ENCODE assay signal across 8 cellular contexts in genomic region chr15:50355612-50355905, GRCh38. TPM values are rescaled to one million over a fixed set of nuclear protein-coding genes. Genes with fewer than 3 reads are reported as not detected.
DNase-seq lines count a peak whose midpoint lies in the region; ATAC-seq, FAIRE-seq and TF ChIP-seq lines count a peak whose summit lies in the region.

No MANE protein-coding gene starts in this region.

- H3K27me3 Mint-ChIP-seq in activated CD4-positive, alpha-beta T cell treated with anti-CD3 and anti-CD28 coated beads for 36 hours = no peaks in the 10 kb centered on the region
- peaks cover 2% of the 10 kb centered on the region for H3K27me3 Mint-ChIP-seq in activated naive CD8-positive, alpha-beta T cell treated with anti-CD3 and anti-CD28 coated beads, Interleukin-2, amount 50 U/mL, for 24 hours

- no peak for FAIRE-seq in keratinocyte (lab: Jason Lieb, UNC)

- DNase-seq in activated CD4-positive, alpha-beta T cell treated with anti-CD3 and anti-CD28 coated beads for 36 hours = no peak
- DNase-seq in activated CD4-positive, alpha-beta T cell treated with anti-CD3 and anti-CD28 coated beads for 4 hours = no peak
- no peak for DNase-seq in activated naive CD8-positive, alpha-beta T cell treated with anti-CD3 and anti-CD28 coated beads, Interleukin-2, amount 50 U/mL, for 24 hours
- DNase-seq in keratinocyte (ENCODE audit: low read depth, low spot score) (no peak), kidney glomerular epithelial cell (lab: John Stamatoyannopoulos, UW) (no peak), Kasumi-1 (lab: John Stamatoyannopoulos, UW) (no peak)

- H3K4me3 Mint-ChIP-seq in activated CD4-positive, alpha-beta T cell treated with anti-CD3 and anti-CD28 coated beads for 36 hours = peak overlapping the region; percentile 99
- peak overlapping the region; percentile 100 for H3K4me3 Mint-ChIP-seq in activated naive CD8-positive, alpha-beta T cell treated with anti-CD3 and anti-CD28 coated beads, Interleukin-2, amount 50 U/mL, for 24 hours

- POLR2A ChIA-PET in activated CD4-positive, alpha-beta T cell treated with anti-CD3 and anti-CD28 coated beads for 36 hours (lab: Charles Lee) = interaction anchor here (0.5 to 1.5 kb wide), 9 partner anchors 9 to 1200 kb away, joined by 3 to 11 read pairs (median 4); partner anchors contain the start of genes COPS2, SLC27A2 and USP8

- peak overlapping the region; percentile 99 for H3K27ac ChIP-seq in keratinocyte (ENCODE audit: control insufficient read depth, insufficient read depth, low read length)
- peak overlapping the region; percentile 100 for H3K27ac ChIP-seq in thymus (ENCODE audit: low read depth)

- peak overlapping the region; percentile 99 for H3K4me2 ChIP-seq in keratinocyte (ENCODE audit: control insufficient read depth, extremely low read depth, insufficient read depth, low read depth, low read length)

- CTCF ChIA-PET in activated CD4-positive, alpha-beta T cell treated with anti-CD3 and anti-CD28 coated beads for 36 hours (lab: Charles Lee) = interaction anchor here (0.7 to 1.2 kb wide), 3 partner anchors 69 to 1394 kb away, joined by 3 to 4 read pairs (median 3); partner anchors contain the start of gene USP8

- H3K9me3 Mint-ChIP-seq in activated CD4-positive, alpha-beta T cell treated with anti-CD3 and anti-CD28 coated beads for 36 hours (ENCODE audit: low read depth) = no peaks in the 10 kb centered on the region
- H3K9me3 Mint-ChIP-seq in activated naive CD8-positive, alpha-beta T cell treated with anti-CD3 and anti-CD28 coated beads, Interleukin-2, amount 50 U/mL, for 24 hours = no peaks in the 10 kb centered on the region

- peaks cover 2% of the 10 kb centered on the region for H4K20me1 ChIP-seq in keratinocyte (ENCODE audit: control insufficient read depth, extremely low read depth, insufficient read depth, low read length)

- H2AFZ ChIP-seq in keratinocyte (ENCODE audit: control insufficient read depth, low read length) = peak overlapping the region; percentile 90

- no peaks in the 10 kb centered on the region for H3K9me3 ChIP-seq in keratinocyte (ENCODE audit: control insufficient read depth, low read depth, low read length)
- H3K9me3 ChIP-seq in thymus (ENCODE audit: control insufficient read depth) = no peaks in the 10 kb centered on the region

- H3K27ac Mint-ChIP-seq in activated CD4-positive, alpha-beta T cell treated with anti-CD3 and anti-CD28 coated beads for 36 hours = peak overlapping the region; percentile 100
- peak overlapping the region; percentile 100 for H3K27ac Mint-ChIP-seq in activated naive CD8-positive, alpha-beta T cell treated with anti-CD3 and anti-CD28 coated beads, Interleukin-2, amount 50 U/mL, for 24 hours

- dilution Hi-C loops in keratinocyte (cut with MboI; ENCODE audit: extremely low pct_ligation_motif_present, low sequenced_read_pairs) = no loop called here

- H3K79me2 ChIP-seq in keratinocyte (ENCODE audit: control insufficient read depth, insufficient read depth, low read length) = peaks cover 77% of the 10 kb centered on the region

- H3K4me3 ChIP-seq in keratinocyte (ENCODE audit: control insufficient read depth in 2 of 3, extremely low read depth in 1 of 3, insufficient read depth in 2 of 3, low read depth in 1 of 3, low read length in 3 of 3) (peak overlapping the region; percentile 73 to 100 (median 98)), thymus (ENCODE audit: low read length) (peak overlapping the region; percentile 92)

- H3K27me3 ChIP-seq in keratinocyte (ENCODE audit: control insufficient read depth, extremely low read depth, insufficient read depth, low read length) = no peaks in the 10 kb centered on the region
- H3K27me3 ChIP-seq in thymus (ENCODE audit: control insufficient read depth, insufficient read depth) = no peaks in the 10 kb centered on the region

- H3K36me3 ChIP-seq in keratinocyte (ENCODE audit: control insufficient read depth in 2 of 2, extremely low read depth in 1 of 2, insufficient read depth in 2 of 2, low read length in 2 of 2) (peaks cover 3 to 18% of the 10 kb centered on the region in 2 experiments), thymus (ENCODE audit: control insufficient read depth, insufficient read depth) (no peaks in the 10 kb centered on the region)

- no peak for ATAC-seq in activated CD4-positive, alpha-beta T cell treated with anti-CD3 and anti-CD28 coated beads for 36 hours
- ATAC-seq in activated naive CD8-positive, alpha-beta T cell treated with anti-CD3 and anti-CD28 coated beads, Interleukin-2, amount 50 U/mL, for 24 hours = no peak
- ATAC-seq in HG02610 (IDR thresholded peaks at IDR 0.05; ENCODE audit: unreplicated experiment) = no peak

- H3K9me1 ChIP-seq in keratinocyte (ENCODE audit: control insufficient read depth, extremely low read depth, insufficient read depth, low read length) = no peaks in the 10 kb centered on the region

- TF ChIP-seq CTCF in keratinocyte (optimal IDR thresholded peaks at IDR 0.05 in 1 of 3, IDR thresholded peaks at IDR 0.05 in 1 of 3, conservative IDR thresholded peaks at IDR 0.05 in 1 of 3; ENCODE audit: extremely low read depth in 1 of 3, insufficient read depth in 2 of 3, low read length in 3 of 3) = no peak

- H3K4me1 Mint-ChIP-seq in activated CD4-positive, alpha-beta T cell treated with anti-CD3 and anti-CD28 coated beads for 36 hours = peaks cover 38% of the 10 kb centered on the region
- H3K4me1 Mint-ChIP-seq in activated naive CD8-positive, alpha-beta T cell treated with anti-CD3 and anti-CD28 coated beads, Interleukin-2, amount 50 U/mL, for 24 hours = peaks cover 57% of the 10 kb centered on the region

- peaks cover 71% of the 10 kb centered on the region for H3K36me3 Mint-ChIP-seq in activated CD4-positive, alpha-beta T cell treated with anti-CD3 and anti-CD28 coated beads for 36 hours (ENCODE audit: low read depth)
- H3K36me3 Mint-ChIP-seq in activated naive CD8-positive, alpha-beta T cell treated with anti-CD3 and anti-CD28 coated beads, Interleukin-2, amount 50 U/mL, for 24 hours (ENCODE audit: low read depth) = peaks cover 64% of the 10 kb centered on the region

- peak overlapping the region; percentile 100 for H3K9ac ChIP-seq in keratinocyte (ENCODE audit: control insufficient read depth, extremely low read depth, insufficient read depth, low read length)

- intact Hi-C loops in activated CD4-positive, alpha-beta T cell treated with anti-CD3 and anti-CD28 coated beads for 36 hours (cut with DNase I, micrococcal nuclease) = loop anchor here (1.0 to 10.0 kb wide), 15 partner anchors 23 to 1662 kb away; partner anchors contain the start of genes TRPM7 (in 2 of the 2), AP4E1 (in 1 of the 2), EID1 (in 1 of the 2) and LYSMD2 (in 1 of the 2)

- WGBS in thymus = under 1% methylated on average over 9 of the region's 9 CpGs

- H3K4me1 ChIP-seq in keratinocyte (ENCODE audit: control insufficient read depth, extremely low read depth, insufficient read depth, low read length) (peaks cover 25% of the 10 kb centered on the region), thymus (ENCODE audit: control insufficient read depth, insufficient read depth, low read length) (peaks cover 22% of the 10 kb centered on the region)

RNA-seq across cellular contexts. Expression of gene GABPB1, which starts 0.6 kb away (rescaled TPM):
- 10 to 100 TPM; 46.3 to 53.4 TPM for total RNA-seq in activated CD4-positive, alpha-beta T cell treated with anti-CD3 and anti-CD28 coated beads for 36 hours
- polyA plus RNA-seq in keratinocyte (16.3 to 23.3 TPM (median 21.1 TPM) in 3 replicates), thymus (26.5 TPM)
- polyA plus RNA-seq in keratinocyte (2011; ENCODE audit: low read depth) = 10.0 TPM
- polyA plus RNA-seq in keratinocyte (2011; cell fraction: cytosol; rRNA removed) = 10.3 and 18.3 TPM in 2 replicates
- 20.3 and 21.3 TPM in 2 replicates for polyA plus RNA-seq in keratinocyte (2011; cell fraction: nucleus; rRNA removed)
- polyA plus RNA-seq in keratinocyte (2012; ENCODE audit: low replicate concordance) = 14.6 and 15.7 TPM in 2 replicates
- polyA minus RNA-seq in keratinocyte = 13.7 to 31.4 TPM (median 20.1 TPM) in 3 replicates
- polyA minus RNA-seq in keratinocyte (2011; cell fraction: cytosol; rRNA and poly(A)+ RNA removed) = 13.0 TPM
- 13.7 and 21.0 TPM in 2 replicates for polyA minus RNA-seq in keratinocyte (2011; cell fraction: nucleus; rRNA and poly(A)+ RNA removed)
